Comparison of ENCODE assay signal across 23 cellular contexts in the genomic region with DNA sequence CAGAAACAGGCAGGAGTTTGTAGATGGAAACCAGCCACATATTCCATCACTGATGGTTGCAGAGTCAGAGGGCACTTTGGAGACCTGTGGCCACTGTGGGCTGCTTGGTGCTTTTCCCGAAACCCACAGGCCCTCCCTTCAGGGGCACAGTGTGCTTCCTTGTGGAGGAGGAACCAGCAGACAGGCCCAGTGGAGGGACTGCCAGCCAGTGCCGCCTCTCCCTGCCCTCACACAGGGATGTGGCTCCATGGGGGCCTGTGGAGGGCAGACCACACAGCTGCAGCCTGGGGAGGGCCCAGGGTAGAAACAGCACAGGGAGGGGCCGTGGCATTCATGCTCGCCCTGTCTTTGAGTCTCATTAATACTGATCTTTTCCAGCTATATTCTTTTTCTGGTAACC. TPM values are rescaled to one million over a fixed set of nuclear protein-coding genes. Genes with fewer than 3 reads are reported as not detected.
A peak's percentile ranks its signal among the peaks of the same experiment; 100 is the strongest.
DNase-seq lines count a peak whose midpoint lies in the region; ATAC-seq and TF ChIP-seq lines count a peak whose summit lies in the region.
"Had no signal": no experiment of that assay in that cellular context is flagged by ENCODE, and none has a peak within 500 bp of the region (broad histone marks: within the 10 kb centered on the region; RNA-seq: fewer than 3 reads in every experiment).

No MANE protein-coding gene starts in this region.

- TF ChIP-seq CTCF in HCT116 (IDR thresholded peaks at IDR 0.05 in 2 of 3, conservative IDR thresholded peaks at IDR 0.05 in 1 of 3; ENCODE audit: borderline replicate concordance in 1 of 3, insufficient read depth in 1 of 3, low read depth in 2 of 3, low read length in 2 of 3) = no peak
- TF ChIP-seq CTCF in RWPE1 (conservative IDR thresholded peaks at IDR 0.05; ENCODE audit: low read depth) = no peak
- no peak for TF ChIP-seq CTCF in spleen (IDR thresholded peaks at IDR 0.05 in 8 of 11, conservative IDR thresholded peaks at IDR 0.05 in 3 of 11)
- TF ChIP-seq CTCF in ovary (IDR thresholded peaks at IDR 0.05) = no peak

- no peak for ATAC-seq in HCT116
- ATAC-seq in HG03342 (IDR thresholded peaks at IDR 0.05; ENCODE audit: unreplicated experiment) = no peak
- ATAC-seq in GM21381 (IDR thresholded peaks at IDR 0.05; ENCODE audit: unreplicated experiment) = no peak
- ATAC-seq: A549, K562, PC-3, Right ventricle myocardium inferior had no signal

- TF ChIP-seq POLR2A in HCT116 (IDR thresholded peaks at IDR 0.05; ENCODE audit: borderline replicate concordance, extremely low read depth, insufficient read depth, insufficient read length) (no peak), spleen (IDR thresholded peaks at IDR 0.05) (no peak), ovary (IDR thresholded peaks at IDR 0.05) (no peak)

- intact Hi-C loops in HCT116 (cut with micrococcal nuclease) (no loop called here), spleen (cut with DNase I; ENCODE audit: low total_unique reads) (no loop called here), ovary (cut with DNase I) (no loop called here)

- H3K9ac ChIP-seq in HCT116 (ENCODE audit: low read length) = no peak overlapping the region

- TF ChIP-seq RAD21 in HCT116 (IDR thresholded peaks at IDR 0.05; ENCODE audit: low read depth) = no peak

- RAD21 ChIA-PET in HCT116 (lab: Charles Lee; ENCODE audit: low non-redundant PET in 1 of 2, low total read pairs in 2 of 2, uncharacterized antibody in 2 of 2, unreplicated experiment in 2 of 2) = no interaction called here

- no peak overlapping the region for H3K4me3 ChIP-seq in HCT116 (replicated peaks in 1 of 2; ENCODE audit: low read depth in 1 of 2, low read length in 2 of 2)
- H3K4me3 ChIP-seq in spleen = no peak overlapping the region
- H3K4me3 ChIP-seq in ovary = no peak overlapping the region
- H3K4me3 ChIP-seq: A549, K562, MG63, SJSA1 had no signal

- H3K4me1 ChIP-seq in HCT116 (ENCODE audit: control insufficient read depth in 1 of 2, insufficient read depth in 2 of 2, low read length in 2 of 2) = no peaks in the 10 kb centered on the region
- peaks cover 0 to 14% (median 0%) of the 10 kb centered on the region in 6 donors for H3K4me1 ChIP-seq in spleen
- H3K4me1 ChIP-seq in ovary (ENCODE audit: insufficient read depth) = peaks cover 4% of the 10 kb centered on the region
- H3K4me1 ChIP-seq: A549, SJSA1 had no signal

- H2AFZ ChIP-seq in HCT116 (ENCODE audit: low read depth, low read length, poor library complexity, severe bottlenecking) = no peak overlapping the region

- no peak overlapping the region for H3K4me2 ChIP-seq in HCT116 (ENCODE audit: low read length)
- H3K4me2 ChIP-seq: A549 had no signal

- H3K27me3 ChIP-seq in HCT116 (ENCODE audit: insufficient read depth, low read length) (no peaks in the 10 kb centered on the region), spleen (replicated peaks in 1 of 7) (no peaks in the 10 kb centered on the region), ovary (no peaks in the 10 kb centered on the region)
- H3K27me3 ChIP-seq: MG63, SJSA1 had no signal

- H3K36me3 ChIP-seq in HCT116 (ENCODE audit: control insufficient read depth in 1 of 2, insufficient read depth in 2 of 2, low read length in 2 of 2) = peaks cover 15 to 49% of the 10 kb centered on the region in 2 experiments; a peak in 3 of 4 replicates
- H3K36me3 ChIP-seq in spleen = peaks cover 0 to 70% (median 26%) of the 10 kb centered on the region in 6 donors
- H3K36me3 ChIP-seq in ovary = no peaks in the 10 kb centered on the region

- H3K79me2 ChIP-seq in HCT116 (ENCODE audit: insufficient read depth, low read length) = peaks cover 17% of the 10 kb centered on the region; the same call in 1 of the 2 replicates

- POLR2A ChIA-PET in HCT116 (lab: Charles Lee) (no interaction called here), RWPE1 (lab: Yijun Ruan, JAX; ENCODE audit: low non-redundant PET) (no interaction called here)

- H3K9me3 ChIP-seq in HCT116 (ENCODE audit: control insufficient read depth in 1 of 2, insufficient read depth in 1 of 2, low read depth in 1 of 2, low read length in 2 of 2) (peaks cover 0 to 9% of the 10 kb centered on the region in 2 experiments; a peak in 1 of 4 replicates), spleen (no peaks in the 10 kb centered on the region), ovary (no peaks in the 10 kb centered on the region)
- H3K9me3 ChIP-seq: SJSA1 had no signal

- 95 to 99% (median 97%) methylated on average over 4 of the region's 4 CpGs for whole genome bisulfite sequencing in spleen, 5 donors
- 92 to 97% (median 95%) methylated on average over 4 of the region's 4 CpGs for WGBS in ovary, 3 donors

- H3K27ac ChIP-seq in HCT116 (ENCODE audit: low read depth, low read length) (0 out of 2 replicates have a peak overlapping the region, but pooled peaks have one; percentile 22), RWPE1 (peak overlapping the region; percentile 40; the same call in 1 of the 2 replicates), spleen (no peak overlapping the region), ovary (no peak overlapping the region)
- H3K27ac ChIP-seq: A549, C4-2B, SJSA1 had no signal

- no peak for TF ChIP-seq EP300 in ovary (IDR thresholded peaks at IDR 0.05)

- DNase-seq in HCT116 (ENCODE audit: low read depth, low spot score) (no peak), RWPE1 (ENCODE audit: low spot score) (no peak), mucosa of gallbladder (ENCODE audit: low spot score) (peak; percentile 7), spleen (peak; percentile 21), ovary (no peak)
- DNase-seq: CD8-positive, alpha-beta memory T cell; DMS 273 treated with DMSO at 0.1 percent for 48 hours; DMS79 treated with DMSO at 0.1 percent for 48 hours; GF-D8; MG63; NCI-H2029; NCI-H446; NCI-H524 treated with DMSO at 0.1 percent for 48 hours; NCI-H774; PC-3 had no signal

- BruUV-seq in HCT116 (replicated peaks; lab: Mats Ljungman, UMichigan) = no TSS peak

- H4K20me1 ChIP-seq in HCT116 (ENCODE audit: insufficient read depth) = no peaks in the 10 kb centered on the region

- CTCF ChIA-PET in HCT116 (lab: Charles Lee) (no interaction called here), RWPE1 (lab: Yijun Ruan, JAX) (no interaction called here)

- H3K9me2 ChIP-seq in HCT116 (ENCODE audit: insufficient read depth) = no peaks in the 10 kb centered on the region

TF ChIP-seq in HCT116, 20 proteins besides CTCF, POLR2A, EP300 and RAD21 (continues in another document):
- TF ChIP-seq SIN3A (IDR thresholded peaks at IDR 0.05; ENCODE audit: low read depth) (no peak), EGR1 (IDR thresholded peaks at IDR 0.05; ENCODE audit: low read depth) (no peak), ELF1 (IDR thresholded peaks at IDR 0.05; ENCODE audit: borderline replicate concordance, low read depth) (no peak), JUND (IDR thresholded peaks at IDR 0.05) (no peak), SP1 (IDR thresholded peaks at IDR 0.05; ENCODE audit: low read depth) (no peak), POLR2AphosphoS5 (IDR thresholded peaks at IDR 0.05; ENCODE audit: low read depth, low read length) (no peak), EZH2phosphoT487 (IDR thresholded peaks at IDR 0.05; ENCODE audit: borderline replicate concordance) (no peak), CEBPB (IDR thresholded peaks at IDR 0.05; ENCODE audit: low read depth) (no peak), SRF (IDR thresholded peaks at IDR 0.05; ENCODE audit: low read depth) (no peak)
- TF ChIP-seq, protein P1, sequence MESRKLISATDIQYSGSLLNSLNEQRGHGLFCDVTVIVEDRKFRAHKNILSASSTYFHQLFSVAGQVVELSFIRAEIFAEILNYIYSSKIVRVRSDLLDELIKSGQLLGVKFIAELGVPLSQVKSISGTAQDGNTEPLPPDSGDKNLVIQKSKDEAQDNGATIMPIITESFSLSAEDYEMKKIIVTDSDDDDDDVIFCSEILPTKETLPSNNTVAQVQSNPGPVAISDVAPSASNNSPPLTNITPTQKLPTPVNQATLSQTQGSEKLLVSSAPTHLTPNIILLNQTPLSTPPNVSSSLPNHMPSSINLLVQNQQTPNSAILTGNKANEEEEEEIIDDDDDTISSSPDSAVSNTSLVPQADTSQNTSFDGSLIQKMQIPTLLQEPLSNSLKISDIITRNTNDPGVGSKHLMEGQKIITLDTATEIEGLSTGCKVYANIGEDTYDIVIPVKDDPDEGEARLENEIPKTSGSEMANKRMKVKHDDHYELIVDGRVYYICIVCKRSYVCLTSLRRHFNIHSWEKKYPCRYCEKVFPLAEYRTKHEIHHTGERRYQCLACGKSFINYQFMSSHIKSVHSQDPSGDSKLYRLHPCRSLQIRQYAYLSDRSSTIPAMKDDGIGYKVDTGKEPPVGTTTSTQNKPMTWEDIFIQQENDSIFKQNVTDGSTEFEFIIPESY (IDR thresholded peaks at IDR 0.05; ENCODE audit: extremely low read depth, insufficient replicate concordance, low read length) = no peak
- TF ChIP-seq, protein P2, sequence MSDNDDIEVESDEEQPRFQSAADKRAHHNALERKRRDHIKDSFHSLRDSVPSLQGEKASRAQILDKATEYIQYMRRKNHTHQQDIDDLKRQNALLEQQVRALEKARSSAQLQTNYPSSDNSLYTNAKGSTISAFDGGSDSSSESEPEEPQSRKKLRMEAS (IDR thresholded peaks at IDR 0.05) = no peak

RNA-seq across cellular contexts. Expression of a gene that starts 35.2 kb away (rescaled TPM):
- total RNA-seq in HCT116 (2021; ENCODE audit: unreplicated experiment) (25.6 TPM), mucosa of gallbladder (26.7 TPM), spleen (10 to 100 TPM in 4 of 7 donors, 1 to 10 TPM in 3; 8.5 to 13.1 (median 10.4) TPM), ovary (10 to 100 TPM in 2 of 7 donors, 1 to 10 TPM in 5; 4.0 to 11.2 (median 7.8) TPM)
- 12.9 and 13.5 TPM in 2 replicates for polyA plus RNA-seq in HCT116 (2012)
- polyA plus RNA-seq in spleen (1 to 10 TPM; 2.1 to 4.5 (median 2.9) TPM), ovary (1 to 10 TPM; 1.6 to 4.9 TPM)

RNA-seq across cellular contexts. Expression of a gene that starts 45.8 kb away (rescaled TPM):
- total RNA-seq in HCT116 (2021; ENCODE audit: unreplicated experiment) (3.9 TPM), mucosa of gallbladder (9.9 TPM), spleen (10 to 100 TPM in 1 of 7 donors, 1 to 10 TPM in 6; 2.4 to 12.2 (median 4.4) TPM), ovary (1 to 10 TPM; 1.1 to 8.8 (median 2.3) TPM)
- polyA plus RNA-seq in HCT116 (2012) = 3.9 and 4.3 TPM in 2 replicates
- polyA plus RNA-seq in spleen (under 1 TPM; 0.30 to 0.83 (median 0.41) TPM), ovary (1 to 10 TPM; 2.1 to 2.5 TPM)
- total RNA-seq: HepG2, SJSA1 had no signal

Comparison
In these comparisons a context has a peak if more than half of its experiments do, and no peak if none do; other contexts are left out.
1. DNase-seq: peak in mucosa of gallbladder (single experiment) and spleen (single experiment); none in HCT116 (single experiment), RWPE1 (single experiment) and ovary (0 of 5).
2. H3K27ac ChIP-seq: peak in HCT116 (single experiment) and RWPE1 (single experiment); none in spleen (0 of 8) and ovary (0 of 2).